13 cellular contexts compared by ENCODE assay signal in genomic region chr22:28231423-28231822, GRCh38.
DNase-seq lines count a peak whose midpoint lies in the region; ATAC-seq, FAIRE-seq and TF ChIP-seq lines count a peak whose summit lies in the region.
"Had no signal": no experiment of that assay in that cellular context is flagged by ENCODE, and none has a peak within 500 bp of the region (broad histone marks: within the 10 kb centered on the region; RNA-seq: fewer than 3 reads in every experiment).

No MANE protein-coding gene starts in this region.

- peaks cover 1% of the 10 kb centered on the region for H3K36me3 Mint-ChIP-seq in astrocyte (ENCODE audit: low read depth, unreplicated experiment)
- H3K36me3 Mint-ChIP-seq: activated CD8-positive, alpha-beta memory T cell treated with anti-CD3 and anti-CD28 coated beads, Interleukin-2, amount 10 ng/mL, durations not matched to agents 7 days and 5 days; activated naive CD8-positive, alpha-beta T cell had no signal

- H3K4me3 ChIP-seq in SK-N-SH (ENCODE audit: low read depth in 2 of 2, low read length in 1 of 2) = no peak overlapping the region
- H3K4me3 ChIP-seq in astrocyte (ENCODE audit: insufficient read depth, low read depth, low read length) = no peak overlapping the region
- H3K4me3 ChIP-seq in smooth muscle cell = no peak overlapping the region
- no peak overlapping the region for H3K4me3 ChIP-seq in aorta (ENCODE audit: low read length in 2 of 2)
- H3K4me3 ChIP-seq in lower leg skin (ENCODE audit: low read depth, poor library complexity, severe bottlenecking) = no peak overlapping the region
- H3K4me3 ChIP-seq: spleen, upper lobe of left lung had no signal

- no peak for DNase-seq in SK-N-SH
- DNase-seq in astrocyte (ENCODE audit: low read depth) = peak; percentile 80
- DNase-seq in iPS DF 19.7 (ENCODE audit: low read depth, low spot score) = peak; percentile 17
- DNase-seq in smooth muscle cell (lab: John Stamatoyannopoulos, UW; ENCODE audit: unreplicated experiment) = no peak
- DNase-seq in aorta = no peak
- no peak for DNase-seq in lower leg skin (ENCODE audit: low spot score in 2 of 2)
- DNase-seq: activated CD8-positive, alpha-beta memory T cell treated with anti-CD3 and anti-CD28 coated beads, Interleukin-2, amount 10 ng/mL, durations not matched to agents 7 days and 5 days; spleen; upper lobe of left lung had no signal

- FAIRE-seq in astrocyte (lab: Jason Lieb, UNC) = no peak
- FAIRE-seq: RCC 7860 had no signal

- no peak for TF ChIP-seq CTCF in SK-N-SH (IDR thresholded peaks at IDR 0.05)
- no peak for TF ChIP-seq CTCF in astrocyte (IDR thresholded peaks at IDR 0.05; ENCODE audit: insufficient read depth, low read depth, low read length)
- TF ChIP-seq CTCF in smooth muscle cell (IDR thresholded peaks at IDR 0.05; ENCODE audit: borderline replicate concordance, insufficient read depth, poor library complexity, severe bottlenecking) = no peak
- no peak for TF ChIP-seq CTCF in lower leg skin (IDR thresholded peaks at IDR 0.05)

- H3K4me1 ChIP-seq in SK-N-SH (ENCODE audit: control insufficient read depth in 1 of 2, insufficient read depth in 2 of 2, low read depth in 1 of 2, low read length in 1 of 2) (peaks cover 0 to 28% of the 10 kb centered on the region in 2 experiments; a peak in 3 of 4 replicates), astrocyte (ENCODE audit: insufficient read depth, low read length) (peaks cover 15% of the 10 kb centered on the region), smooth muscle cell (ENCODE audit: low read depth) (peaks cover 31% of the 10 kb centered on the region), aorta (ENCODE audit: control insufficient read depth in 1 of 2, insufficient read depth in 2 of 2, low read length in 2 of 2) (peaks cover 2 to 11% of the 10 kb centered on the region in 2 donors)
- H3K4me1 ChIP-seq: spleen had no signal

- H3K79me2 ChIP-seq in SK-N-SH (ENCODE audit: insufficient read depth) (peaks cover 3% of the 10 kb centered on the region; the same call in 1 of the 2 replicates), astrocyte (ENCODE audit: insufficient read depth, low read length) (no peaks in the 10 kb centered on the region), smooth muscle cell (ENCODE audit: low read depth) (no peaks in the 10 kb centered on the region)

- intact Hi-C loops in aorta (cut with DNase I) = no loop called here
- intact Hi-C loops in lower leg skin (cut with DNase I; ENCODE audit: low total_unique reads) = no loop called here

- H4K20me1 ChIP-seq in SK-N-SH (ENCODE audit: insufficient read depth) = no peaks in the 10 kb centered on the region
- H4K20me1 ChIP-seq in astrocyte (ENCODE audit: insufficient read depth, low read length) = no peaks in the 10 kb centered on the region
- peaks cover 4% of the 10 kb centered on the region for H4K20me1 ChIP-seq in smooth muscle cell (ENCODE audit: low read depth)

- H3K36me3 ChIP-seq in SK-N-SH (replicated peaks in 1 of 2; ENCODE audit: control insufficient read depth in 1 of 2, insufficient read depth in 2 of 2, low read length in 1 of 2) = no peaks in the 10 kb centered on the region
- no peaks in the 10 kb centered on the region for H3K36me3 ChIP-seq in astrocyte (ENCODE audit: insufficient read depth, low read length)
- H3K36me3 ChIP-seq in smooth muscle cell (ENCODE audit: low read depth) = no peaks in the 10 kb centered on the region
- H3K36me3 ChIP-seq in aorta (ENCODE audit: control insufficient read depth in 1 of 2, insufficient read depth in 2 of 2, low read length in 1 of 2) = no peaks in the 10 kb centered on the region
- H3K36me3 ChIP-seq: spleen, upper lobe of left lung had no signal

- H3K4me3 Mint-ChIP-seq in astrocyte (ENCODE audit: unreplicated experiment) = no peak overlapping the region
- H3K4me3 Mint-ChIP-seq: activated CD8-positive, alpha-beta memory T cell treated with anti-CD3 and anti-CD28 coated beads, Interleukin-2, amount 10 ng/mL, durations not matched to agents 7 days and 5 days; activated naive CD8-positive, alpha-beta T cell had no signal

- TF ChIP-seq RAD21 in SK-N-SH (IDR thresholded peaks at IDR 0.05; ENCODE audit: low read length) = no peak

- TF ChIP-seq POLR2A in lower leg skin (IDR thresholded peaks at IDR 0.05) = no peak

- POLR2A ChIA-PET in SK-N-SH (lab: Yijun Ruan, JAX) = no interaction called here

- peaks cover 36% of the 10 kb centered on the region for H3K4me1 Mint-ChIP-seq in astrocyte (ENCODE audit: low read depth, unreplicated experiment)
- H3K4me1 Mint-ChIP-seq: activated CD8-positive, alpha-beta memory T cell treated with anti-CD3 and anti-CD28 coated beads, Interleukin-2, amount 10 ng/mL, durations not matched to agents 7 days and 5 days had no signal

- H3K9me3 Mint-ChIP-seq in astrocyte (ENCODE audit: unreplicated experiment) = no peaks in the 10 kb centered on the region

- CTCF ChIA-PET in SK-N-SH (lab: Yijun Ruan, JAX) = interaction anchor here (1.2 to 1.3 kb wide), 2 partner anchors 21 to 119 kb away, joined by 6 read pairs; no protein-coding TSS in a partner anchor

- ATAC-seq in SK-N-SH treated with all-trans-retinoic acid at 6 μM for 48 hours (peak; percentile 47), HG03097 (IDR thresholded peaks at IDR 0.05; ENCODE audit: low FRiP score, unreplicated experiment) (no peak), aorta (ENCODE audit: low FRiP score) (no peak)
- ATAC-seq: activated CD8-positive, alpha-beta memory T cell treated with anti-CD3 and anti-CD28 coated beads, Interleukin-2, amount 10 ng/mL, durations not matched to agents 7 days and 5 days had no signal

- H3F3A ChIP-seq in SK-N-SH (replicated peaks; ENCODE audit: insufficient read depth) (peaks cover 10% of the 10 kb centered on the region), smooth muscle cell (ENCODE audit: low read depth) (no peaks in the 10 kb centered on the region)

- H2AFZ ChIP-seq in SK-N-SH (ENCODE audit: low read depth) (no peak overlapping the region), astrocyte (ENCODE audit: low read depth, low read length) (no peak overlapping the region), smooth muscle cell (ENCODE audit: low read depth) (no peak overlapping the region)

- no peak for TF ChIP-seq EP300 in SK-N-SH (IDR thresholded peaks at IDR 0.05; ENCODE audit: borderline replicate concordance in 1 of 2, low read depth in 1 of 2, low read length in 1 of 2)

- H3K4me2 ChIP-seq in SK-N-SH (no peak overlapping the region), astrocyte (ENCODE audit: low read length) (no peak overlapping the region), smooth muscle cell (peak overlapping the region; percentile 56)

- H3K9me2 ChIP-seq in SK-N-SH = no peaks in the 10 kb centered on the region

- H3K9ac ChIP-seq in SK-N-SH = no peak overlapping the region
- H3K9ac ChIP-seq in astrocyte (ENCODE audit: low read length) = no peak overlapping the region
- no peak overlapping the region for H3K9ac ChIP-seq in smooth muscle cell (ENCODE audit: low read depth)

- no peak overlapping the region for H3K27ac ChIP-seq in SK-N-SH (ENCODE audit: low read depth in 2 of 2, low read length in 1 of 2)
- H3K27ac ChIP-seq in astrocyte (ENCODE audit: low read depth, low read length) = no peak overlapping the region
- H3K27ac ChIP-seq in smooth muscle cell (ENCODE audit: low read depth) = peak overlapping the region; percentile 37
- H3K27ac ChIP-seq in aorta (ENCODE audit: low read depth in 1 of 2, low read length in 2 of 2) = no peak overlapping the region
- H3K27ac ChIP-seq: spleen, upper lobe of left lung had no signal

- H3K27me3 ChIP-seq in SK-N-SH (ENCODE audit: insufficient read depth) (no peaks in the 10 kb centered on the region), astrocyte (ENCODE audit: insufficient read depth, low read length) (no peaks in the 10 kb centered on the region), smooth muscle cell (ENCODE audit: low read depth) (no peaks in the 10 kb centered on the region), aorta (ENCODE audit: control insufficient read depth in 1 of 2, insufficient read depth in 2 of 2, low read length in 1 of 2) (no peaks in the 10 kb centered on the region)
- H3K27me3 ChIP-seq: spleen, upper lobe of left lung had no signal

- no peaks in the 10 kb centered on the region for H3K27me3 Mint-ChIP-seq in astrocyte (ENCODE audit: low read depth, unreplicated experiment)
- H3K27me3 Mint-ChIP-seq: activated naive CD8-positive, alpha-beta T cell had no signal

- peak overlapping the region; percentile 60 for H3K27ac Mint-ChIP-seq in astrocyte (ENCODE audit: unreplicated experiment)
- H3K27ac Mint-ChIP-seq: activated CD8-positive, alpha-beta memory T cell treated with anti-CD3 and anti-CD28 coated beads, Interleukin-2, amount 10 ng/mL, durations not matched to agents 7 days and 5 days; activated naive CD8-positive, alpha-beta T cell had no signal

- no peaks in the 10 kb centered on the region for H3K9me3 ChIP-seq in SK-N-SH
- H3K9me3 ChIP-seq in astrocyte (ENCODE audit: insufficient read depth, low read depth, low read length) = no peaks in the 10 kb centered on the region
- no peaks in the 10 kb centered on the region for H3K9me3 ChIP-seq in smooth muscle cell (replicated peaks; ENCODE audit: low read depth)
- H3K9me3 ChIP-seq in aorta (ENCODE audit: control insufficient read depth, low read length) = no peaks in the 10 kb centered on the region
- H3K9me3 ChIP-seq: spleen, upper lobe of left lung had no signal

TF ChIP-seq in SK-N-SH treated with all-trans-retinoic acid at 6 μM for 48 hours, 23 proteins besides CTCF, POLR2A, EP300 and RAD21 (continues in another document):
- TF ChIP-seq RARB (CRISPR knock-in tag; IDR thresholded peaks at IDR 0.05) (no peak), TCF4 (CRISPR knock-in tag; IDR thresholded peaks at IDR 0.05; ENCODE audit: borderline replicate concordance) (no peak), BACH2 (CRISPR knock-in tag; IDR thresholded peaks at IDR 0.05; ENCODE audit: borderline replicate concordance) (no peak), ARNTL (CRISPR knock-in tag; IDR thresholded peaks at IDR 0.05; ENCODE audit: borderline replicate concordance, low read depth) (no peak), ZC3H10 (CRISPR knock-in tag; IDR thresholded peaks at IDR 0.05) (no peak), GLIS3 (CRISPR knock-in tag; IDR thresholded peaks at IDR 0.05) (no peak), ZNF8 (CRISPR knock-in tag; IDR thresholded peaks at IDR 0.05) (no peak), CSDC2 (CRISPR knock-in tag; IDR thresholded peaks at IDR 0.05) (no peak)

TF ChIP-seq in SK-N-SH, 30 proteins besides CTCF, POLR2A, EP300 and RAD21 (continues in another document):
- no peak for TF ChIP-seq FOXJ3 (CRISPR knock-in tag; IDR thresholded peaks at IDR 0.05)
- no peak for TF ChIP-seq SMC3 (IDR thresholded peaks at IDR 0.05; ENCODE audit: low read depth, low read length)

Comparison
In these comparisons a context has a peak if more than half of its experiments do, and no peak if none do; other contexts are left out.
1. DNase-seq: peak in astrocyte (single experiment) and iPS DF 19.7 (single experiment); none in SK-N-SH (single experiment), smooth muscle cell (single experiment), aorta (0 of 2) and lower leg skin (0 of 2).